In the genomic region with DNA sequence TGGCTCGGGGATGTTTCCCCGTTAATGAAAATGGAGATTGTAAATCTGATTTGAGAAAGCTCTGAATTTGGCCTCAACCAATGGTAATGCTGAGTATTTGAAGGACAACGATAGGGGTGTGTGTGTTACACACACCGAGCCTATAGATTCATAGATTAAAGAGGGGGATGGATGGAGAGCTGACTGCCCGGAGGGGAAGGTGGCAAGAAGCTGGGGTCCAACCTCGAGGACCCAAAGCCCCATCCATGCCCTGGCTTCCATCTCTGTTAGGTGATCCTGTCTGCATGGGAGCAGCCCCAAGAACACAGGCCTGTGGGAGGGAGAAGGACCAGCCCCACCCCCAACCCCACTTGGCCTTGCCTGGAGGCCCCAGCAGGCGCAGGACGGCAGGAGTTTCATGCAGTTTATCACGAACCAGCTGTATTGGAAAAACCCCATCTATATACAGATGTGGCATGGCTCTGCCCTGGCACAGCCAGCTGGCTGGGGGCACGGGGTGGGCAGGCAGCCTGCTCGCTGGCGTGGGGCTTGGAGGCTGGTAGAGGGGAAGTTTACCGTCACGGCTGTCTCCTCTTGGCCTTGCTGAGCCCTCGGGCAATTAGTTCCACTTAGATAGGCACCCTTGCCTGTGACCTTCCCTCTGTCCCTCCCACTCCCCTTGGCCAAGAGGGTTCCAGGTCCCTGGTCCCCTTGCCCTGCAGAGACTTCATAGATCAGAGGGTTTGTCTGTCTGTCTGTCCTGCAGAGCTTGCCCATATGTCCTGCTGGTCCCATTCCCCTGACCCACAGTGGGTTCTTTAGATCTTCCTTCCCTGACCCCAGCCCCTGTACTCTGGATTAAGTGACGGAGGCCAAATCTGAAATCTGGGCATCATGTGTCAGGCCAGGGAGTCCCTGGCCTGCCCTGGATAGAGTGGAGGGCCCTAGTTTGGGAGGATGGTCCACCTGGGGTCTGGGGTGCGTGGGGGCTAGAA, we compare ENCODE assay signal across 11 cellular contexts. TPM values are rescaled to one million over a fixed set of nuclear protein-coding genes. Genes with fewer than 3 reads are reported as not detected.
DNase-seq lines count a peak whose midpoint lies in the region; ATAC-seq and TF ChIP-seq lines count a peak whose summit lies in the region.
"Had no signal": no experiment of that assay in that cellular context is flagged by ENCODE, and none has a peak within 500 bp of the region (broad histone marks: within the 10 kb centered on the region; RNA-seq: fewer than 3 reads in every experiment).

No MANE protein-coding gene starts in this region.

- H3K4me1 ChIP-seq in thoracic aorta (ENCODE audit: control insufficient read depth in 1 of 2, low read depth in 2 of 2): peaks cover 41 to 69% of the 10 kb centered on the region in 2 donors

- H3K4me3 Mint-ChIP-seq in T-helper 2 cell treated with Interferon-gamma antibody and Interleukin-4, amounts not matched to agents 5 μg/mL and 100 μg/mL, for 36 hours: no peak overlapping the region
- H3K4me3 Mint-ChIP-seq in memory B cell: no peak overlapping the region

- peaks cover 3% of the 10 kb centered on the region for H3K4me1 Mint-ChIP-seq in T-helper 2 cell treated with Interferon-gamma antibody and Interleukin-4, amounts not matched to agents 5 μg/mL and 100 μg/mL, for 36 hours (ENCODE audit: low read depth)
- peaks cover 8% of the 10 kb centered on the region for H3K4me1 Mint-ChIP-seq in memory B cell

- H3K36me3 Mint-ChIP-seq in T-helper 2 cell treated with Interferon-gamma antibody and Interleukin-4, amounts not matched to agents 5 μg/mL and 100 μg/mL, for 36 hours (ENCODE audit: low read depth): no peaks in the 10 kb centered on the region
- no peaks in the 10 kb centered on the region for H3K36me3 Mint-ChIP-seq in memory B cell

- no peaks in the 10 kb centered on the region for H3K27me3 ChIP-seq in thoracic aorta (replicated peaks; ENCODE audit: insufficient read depth)
- H3K27me3 ChIP-seq: pancreas had no signal

- H3K27ac Mint-ChIP-seq in T-helper 2 cell treated with Interferon-gamma antibody and Interleukin-4, amounts not matched to agents 5 μg/mL and 100 μg/mL, for 36 hours: peak overlapping the region; percentile 37
- no peak overlapping the region for H3K27ac Mint-ChIP-seq in memory B cell

- ATAC-seq in memory B cell (ENCODE audit: low read depth) (peak; percentile 79), thoracic aorta (ENCODE audit: insufficient number of reproducible peaks, low FRiP score, low read depth) (no peak)

- peak overlapping the region; percentile 83 for H3K4me3 ChIP-seq in thoracic aorta
- H3K4me3 ChIP-seq: pancreas had no signal

- peaks cover 8% of the 10 kb centered on the region for H3K36me3 ChIP-seq in thoracic aorta
- H3K36me3 ChIP-seq: pancreas had no signal

- H3K9me3 Mint-ChIP-seq in T-helper 2 cell treated with Interferon-gamma antibody and Interleukin-4, amounts not matched to agents 5 μg/mL and 100 μg/mL, for 36 hours: no peaks in the 10 kb centered on the region
- no peaks in the 10 kb centered on the region for H3K9me3 Mint-ChIP-seq in memory B cell

- peak overlapping the region; percentile 97 to 100 for H3K27ac ChIP-seq in thoracic aorta

- no peak for DNase-seq in T-helper 2 cell treated with Interferon-gamma antibody and Interleukin-4, amounts not matched to agents 5 μg/mL and 100 μg/mL, for 36 hours (ENCODE audit: low spot score)
- no peak for DNase-seq in T-helper 2 cell
- peak; percentile 64 for DNase-seq in amniotic epithelial cell (ENCODE audit: low read depth)
- DNase-seq in memory B cell (ENCODE audit: low spot score in 2 of 2): peak in 1 of 2 donors; percentile 28
- DNase-seq in thoracic aorta (ENCODE audit: low spot score): no peak
- no peak for DNase-seq in COLO829 (ENCODE audit: low spot score)
- DNase-seq in cerebellar nuclear complex (lab: John Stamatoyannopoulos, UW): no peak
- no peak for DNase-seq in GOT3 (lab: John Stamatoyannopoulos, UW)
- DNase-seq: NCI-H1436 treated with DMSO at 0.1 percent for 48 hours had no signal

- H3K27me3 Mint-ChIP-seq in T-helper 2 cell treated with Interferon-gamma antibody and Interleukin-4, amounts not matched to agents 5 μg/mL and 100 μg/mL, for 36 hours (ENCODE audit: low read depth): peaks cover 6% of the 10 kb centered on the region
- H3K27me3 Mint-ChIP-seq in memory B cell: peaks cover 2% of the 10 kb centered on the region

- H3K9me3 ChIP-seq in thoracic aorta: no peaks in the 10 kb centered on the region
- H3K9me3 ChIP-seq: pancreas had no signal

- no peak for TF ChIP-seq CTCF in thoracic aorta (IDR thresholded peaks at IDR 0.05)

RNA-seq across cellular contexts. Expression of a gene that starts 3.0 kb away (rescaled TPM):
- 100 to 1,000 TPM; 223 to 430 TPM for total RNA-seq in thoracic aorta
- total RNA-seq: dermis microvascular lymphatic vessel endothelial cell had no signal

RNA-seq across cellular contexts. Expression of a gene that starts 7.0 kb away (rescaled TPM):
- total RNA-seq in thoracic aorta: 1 to 10 TPM in 1 of 2 donors, not detected in 1; 4.7 TPM
- total RNA-seq: dermis microvascular lymphatic vessel endothelial cell had no signal

RNA-seq across cellular contexts. Expression of a gene that starts 10.8 kb away (rescaled TPM):
- total RNA-seq in thoracic aorta: not detected
- total RNA-seq: pancreas had no signal

RNA-seq across cellular contexts. Expression of a gene that starts 28.8 kb away (rescaled TPM):
- total RNA-seq in thoracic aorta: not detected

RNA-seq across cellular contexts. Expression of a gene that starts 38.9 kb away (rescaled TPM):
- total RNA-seq in thoracic aorta: 10 to 100 TPM; 42.9 to 46.5 TPM
